ENCODE assay signal across 29 cellular contexts in the genomic region with DNA sequence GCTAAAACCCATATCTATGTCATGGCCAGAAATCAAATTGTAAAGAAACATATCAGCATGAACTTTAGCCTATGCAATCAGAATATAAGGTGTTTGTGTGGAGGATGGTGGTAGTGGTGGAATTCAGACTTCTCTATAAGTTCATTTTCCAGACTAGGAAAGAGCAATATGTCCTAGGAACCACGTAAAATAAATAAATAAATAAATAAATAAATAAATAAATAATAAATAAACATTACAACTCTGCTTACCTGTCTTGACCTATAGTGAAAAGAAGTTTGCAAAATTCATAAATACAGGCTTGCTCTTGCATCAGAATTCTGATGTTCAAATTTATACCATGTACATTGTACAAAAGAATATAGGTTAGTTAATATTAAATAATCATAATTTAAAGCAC.
"Had no signal": no experiment of that assay in that cellular context is flagged by ENCODE, and none has a peak within 500 bp of the region (broad histone marks: within the 10 kb centered on the region; RNA-seq: fewer than 3 reads in every experiment).

No MANE protein-coding gene starts in this region.

- H3K27ac ChIP-seq: ascending aorta, coronary artery, dorsolateral prefrontal cortex, esophagus muscularis mucosa, gastroesophageal sphincter had no signal

- H3K36me3 ChIP-seq: ascending aorta, brain microvascular endothelial cell, esophagus muscularis mucosa, gastroesophageal sphincter had no signal

- H3K4me3 ChIP-seq: ascending aorta, coronary artery, dorsolateral prefrontal cortex, esophagus muscularis mucosa, gastroesophageal sphincter had no signal

- H3K36me3 Mint-ChIP-seq: activated CD4-positive, alpha-beta memory T cell treated with anti-CD3 and anti-CD28 coated beads for 36 hours; activated CD8-positive, alpha-beta memory T cell treated with anti-CD3 and anti-CD28 coated beads, Interleukin-2, amount 10 ng/mL, durations not matched to agents 7 days and 5 days; activated naive CD4-positive, alpha-beta T cell treated with anti-CD3 and anti-CD28 coated beads, Interleukin-2, amount 10 ng/mL, durations not matched to agents 7 days and 5 days; activated naive CD4-positive, alpha-beta T cell treated with anti-CD3 and anti-CD28 coated beads, Interleukin-2, amount 50 U/mL, for 72 hours; activated naive CD8-positive, alpha-beta T cell treated with anti-CD3 and anti-CD28 coated beads, Interleukin-2, amount 10 ng/mL, durations not matched to agents 7 days and 5 days had no signal

- H3K27me3 Mint-ChIP-seq: activated CD4-positive, alpha-beta memory T cell treated with anti-CD3 and anti-CD28 coated beads for 36 hours; activated CD4-positive, alpha-beta T cell treated with anti-CD3 and anti-CD28 coated beads for 36 hours; activated CD4-positive, alpha-beta T cell treated with anti-CD3 and anti-CD28 coated beads, Interleukin-2, amount 10 ng/mL, durations not matched to agents 24 days and 14 days; activated CD8-positive, alpha-beta memory T cell treated with anti-CD3 and anti-CD28 coated beads, Interleukin-2, amount 10 ng/mL, durations not matched to agents 7 days and 5 days; activated naive CD4-positive, alpha-beta T cell treated with anti-CD3 and anti-CD28 coated beads, Interleukin-2, amount 10 ng/mL, durations not matched to agents 7 days and 5 days; activated naive CD8-positive, alpha-beta T cell treated with anti-CD3 and anti-CD28 coated beads, Interleukin-2, amount 10 ng/mL, durations not matched to agents 7 days and 5 days; central memory CD8-positive, alpha-beta T cell; dendritic cell treated with granulocyte-macrophage colony-stimulating factor and Interleukin-4, amounts not matched to agents 40 ng/mL and 50 ng/mL, for 4 days; T-helper 17 cell had no signal

- H3K27me3 ChIP-seq: ascending aorta, brain microvascular endothelial cell, dorsolateral prefrontal cortex, esophagus muscularis mucosa, gastroesophageal sphincter had no signal

- H3K4me1 Mint-ChIP-seq: activated CD4-positive, alpha-beta T cell treated with anti-CD3 and anti-CD28 coated beads for 36 hours; activated CD4-positive, alpha-beta T cell treated with anti-CD3 and anti-CD28 coated beads, Interleukin-2, amount 10 ng/mL, durations not matched to agents 24 days and 14 days; activated CD8-positive, alpha-beta memory T cell treated with anti-CD3 and anti-CD28 coated beads, Interleukin-2, amount 10 ng/mL, durations not matched to agents 7 days and 5 days; activated naive CD4-positive, alpha-beta T cell treated with anti-CD3 and anti-CD28 coated beads, Interleukin-2, amount 10 ng/mL, durations not matched to agents 7 days and 5 days; activated naive CD8-positive, alpha-beta T cell treated with anti-CD3 and anti-CD28 coated beads, Interleukin-2, amount 10 ng/mL, durations not matched to agents 7 days and 5 days; central memory CD8-positive, alpha-beta T cell; endodermal cell; T-helper 17 cell had no signal

- H3K9me3 ChIP-seq: ascending aorta, esophagus muscularis mucosa, gastroesophageal sphincter had no signal

- H3K4me1 ChIP-seq: ascending aorta, esophagus muscularis mucosa, gastroesophageal sphincter had no signal

- H3K9me3 Mint-ChIP-seq: activated CD4-positive, alpha-beta memory T cell treated with anti-CD3 and anti-CD28 coated beads for 36 hours; activated CD4-positive, alpha-beta T cell treated with anti-CD3 and anti-CD28 coated beads, Interleukin-2, amount 10 ng/mL, durations not matched to agents 24 days and 14 days; activated naive CD4-positive, alpha-beta T cell treated with anti-CD3 and anti-CD28 coated beads, Interleukin-2, amount 10 ng/mL, durations not matched to agents 7 days and 5 days; dendritic cell treated with granulocyte-macrophage colony-stimulating factor and Interleukin-4, amounts not matched to agents 40 ng/mL and 50 ng/mL, for 4 days; endodermal cell had no signal

- ATAC-seq: activated CD4-positive, alpha-beta T cell treated with anti-CD3 and anti-CD28 coated beads for 36 hours; activated CD8-positive, alpha-beta memory T cell treated with anti-CD3 and anti-CD28 coated beads, Interleukin-2, amount 10 ng/mL, durations not matched to agents 7 days and 5 days; activated CD8-positive, alpha-beta T cell treated with anti-CD3 and anti-CD28 coated beads, Interleukin-2, amount 10 ng/mL, durations not matched to agents 7 days and 5 days; activated naive CD4-positive, alpha-beta T cell treated with anti-CD3 and anti-CD28 coated beads, Interleukin-2, amount 50 U/mL, for 72 hours; activated T-cell treated with anti-CD3 and anti-CD28 coated beads, Interleukin-2, amount 50 U/mL, for 72 hours; gastroesophageal sphincter; T-helper 17 cell had no signal

- H3K27ac Mint-ChIP-seq: activated CD4-positive, alpha-beta memory T cell treated with anti-CD3 and anti-CD28 coated beads for 36 hours; activated CD4-positive, alpha-beta T cell treated with anti-CD3 and anti-CD28 coated beads for 36 hours; activated CD4-positive, alpha-beta T cell treated with anti-CD3 and anti-CD28 coated beads, Interleukin-2, amount 10 ng/mL, durations not matched to agents 24 days and 14 days; activated CD8-positive, alpha-beta memory T cell treated with anti-CD3 and anti-CD28 coated beads, Interleukin-2, amount 10 ng/mL, durations not matched to agents 7 days and 5 days; activated CD8-positive, alpha-beta T cell treated with anti-CD3 and anti-CD28 coated beads, Interleukin-2, amount 10 ng/mL, durations not matched to agents 7 days and 5 days; activated naive CD4-positive, alpha-beta T cell treated with anti-CD3 and anti-CD28 coated beads, Interleukin-2, amount 10 ng/mL, durations not matched to agents 7 days and 5 days; activated naive CD4-positive, alpha-beta T cell treated with anti-CD3 and anti-CD28 coated beads, Interleukin-2, amount 50 U/mL, for 72 hours; activated naive CD8-positive, alpha-beta T cell treated with anti-CD3 and anti-CD28 coated beads, Interleukin-2, amount 10 ng/mL, durations not matched to agents 7 days and 5 days; activated T-cell treated with anti-CD3 and anti-CD28 coated beads, Interleukin-2, amount 50 U/mL, for 72 hours; dendritic cell treated with granulocyte-macrophage colony-stimulating factor and Interleukin-4, amounts not matched to agents 40 ng/mL and 50 ng/mL, for 4 days; endodermal cell; T-helper 17 cell had no signal

- H3K4me3 Mint-ChIP-seq: activated CD4-positive, alpha-beta memory T cell treated with anti-CD3 and anti-CD28 coated beads for 36 hours; activated CD4-positive, alpha-beta T cell treated with anti-CD3 and anti-CD28 coated beads for 36 hours; activated CD4-positive, alpha-beta T cell treated with anti-CD3 and anti-CD28 coated beads, Interleukin-2, amount 10 ng/mL, durations not matched to agents 24 days and 14 days; activated CD8-positive, alpha-beta memory T cell treated with anti-CD3 and anti-CD28 coated beads, Interleukin-2, amount 10 ng/mL, durations not matched to agents 7 days and 5 days; activated CD8-positive, alpha-beta T cell treated with anti-CD3 and anti-CD28 coated beads, Interleukin-2, amount 10 ng/mL, durations not matched to agents 7 days and 5 days; activated naive CD4-positive, alpha-beta T cell treated with anti-CD3 and anti-CD28 coated beads, Interleukin-2, amount 10 ng/mL, durations not matched to agents 7 days and 5 days; activated naive CD8-positive, alpha-beta T cell treated with anti-CD3 and anti-CD28 coated beads, Interleukin-2, amount 10 ng/mL, durations not matched to agents 7 days and 5 days; activated T-cell treated with anti-CD3 and anti-CD28 coated beads, Interleukin-2, amount 50 U/mL, for 72 hours; central memory CD8-positive, alpha-beta T cell; dendritic cell treated with granulocyte-macrophage colony-stimulating factor and Interleukin-4, amounts not matched to agents 40 ng/mL and 50 ng/mL, for 4 days; endodermal cell; T-helper 17 cell had no signal

- DNase-seq: activated CD4-positive, alpha-beta memory T cell treated with anti-CD3 and anti-CD28 coated beads for 36 hours; activated CD4-positive, alpha-beta T cell treated with anti-CD3 and anti-CD28 coated beads for 36 hours; activated CD4-positive, alpha-beta T cell treated with anti-CD3 and anti-CD28 coated beads, Interleukin-2, amount 10 ng/mL, durations not matched to agents 24 days and 14 days; activated CD4-positive, CD25-positive, alpha-beta regulatory T cell; activated CD4-positive, CD25-positive, alpha-beta regulatory T cell treated with anti-CD3 and anti-CD28 coated beads, Interleukin-2, amount 50 U/mL, for 72 hours; activated CD8-positive, alpha-beta memory T cell treated with anti-CD3 and anti-CD28 coated beads, Interleukin-2, amount 10 ng/mL, durations not matched to agents 7 days and 5 days; activated CD8-positive, alpha-beta memory T cell treated with anti-CD3 and anti-CD28 coated beads, Interleukin-2, amount 50 U/mL, for 4 hours; activated CD8-positive, alpha-beta T cell treated with anti-CD3 and anti-CD28 coated beads, Interleukin-2, amount 10 ng/mL, durations not matched to agents 7 days and 5 days; activated gamma-delta T cell; activated naive CD4-positive, alpha-beta T cell; activated naive CD4-positive, alpha-beta T cell treated with anti-CD3 and anti-CD28 coated beads, Interleukin-2, amount 10 ng/mL, durations not matched to agents 7 days and 5 days; activated naive CD8-positive, alpha-beta T cell treated with anti-CD3 and anti-CD28 coated beads, Interleukin-2, amount 10 ng/mL, durations not matched to agents 7 days and 5 days; activated T-cell treated with anti-CD3 and anti-CD28 coated beads, Interleukin-2, amount 50 U/mL, for 1 hour; activated T-cell treated with anti-CD3 and anti-CD28 coated beads, Interleukin-2, amount 50 U/mL, for 72 hours; dorsolateral prefrontal cortex; effector memory CD4-positive, alpha-beta T cell; endodermal cell; erythroblast; foreskin melanocyte; T-helper 1 cell; T-helper 17 cell had no signal
